ENCODE assay signal across 8 cellular contexts in genomic region chr7:23467731-23468720, GRCh38. TPM values are rescaled to one million over a fixed set of nuclear protein-coding genes. Genes with fewer than 3 reads are reported as not detected.
A peak's percentile ranks its signal among the peaks of the same experiment; 100 is the strongest.
DNase-seq lines count a peak whose midpoint lies in the region; ATAC-seq and TF ChIP-seq lines count a peak whose summit lies in the region.

No MANE protein-coding gene starts in this region.

- no peak for TF ChIP-seq CTCF in retinal pigment epithelial cell (conservative IDR thresholded peaks at IDR 0.05; ENCODE audit: low read depth, low read length)

- peak; percentile 0 for ATAC-seq in HG02642 (IDR thresholded peaks at IDR 0.05; ENCODE audit: poor library complexity, unreplicated experiment)
- no peak for ATAC-seq in GM21786 (IDR thresholded peaks at IDR 0.05; ENCODE audit: unreplicated experiment)
- ATAC-seq in GM21576 (IDR thresholded peaks at IDR 0.05; ENCODE audit: unreplicated experiment): no peak

- no peak for TF ChIP-seq POLR2A in erythroblast (IDR thresholded peaks at IDR 0.05; ENCODE audit: low read length)

- peak overlapping the region; percentile 75 for H3K4me3 ChIP-seq in retinal pigment epithelial cell (ENCODE audit: low read length)

- DNase-seq in Daoy (ENCODE audit: low read depth) (peak; percentile 77), SW480 (ENCODE audit: low spot score) (peak; percentile 93), erythroblast (lab: John Stamatoyannopoulos, UW) (peak; percentile 69 to 75), retinal pigment epithelial cell (ENCODE audit: low read depth) (no peak), medulla oblongata (ENCODE audit: extremely low spot score) (no peak)

RNA-seq across cellular contexts. Expression of gene IGF2BP3, which starts 2.3 kb away (rescaled TPM):
- total RNA-seq in Daoy (2014; rRNA removed; shearing (Covaris generic)): 277 and 349 TPM in 2 replicates

Comparison
In these comparisons a context has a peak if more than half of its experiments do, and no peak if none do; other contexts are left out.
1. DNase-seq: peak in Daoy (single experiment), SW480 (single experiment) and erythroblast (2 of 2); none in retinal pigment epithelial cell (single experiment) and medulla oblongata (single experiment).